Comparison of ENCODE assay signal across 8 cellular contexts in the genomic region with DNA sequence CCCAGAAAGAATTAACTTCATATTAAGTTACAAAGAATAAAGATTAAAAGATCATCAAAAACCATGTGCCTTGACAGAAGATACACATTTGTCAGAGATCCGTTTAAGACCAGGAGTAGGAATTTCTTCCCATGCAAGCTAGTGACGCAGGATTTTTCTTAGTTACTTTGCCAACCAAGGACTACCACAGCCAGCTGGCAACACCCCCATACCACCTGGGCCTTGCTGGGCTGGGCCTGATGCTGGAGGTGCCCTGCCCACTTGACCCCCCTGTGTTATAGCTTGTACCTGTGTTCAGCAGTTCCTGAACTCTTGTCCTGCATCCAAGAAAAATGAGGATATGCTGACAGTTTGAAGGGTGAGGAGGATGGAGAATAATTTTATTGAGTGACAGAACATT.
"Had no signal": no experiment of that assay in that cellular context is flagged by ENCODE, and none has a peak within 500 bp of the region (broad histone marks: within the 10 kb centered on the region; RNA-seq: fewer than 3 reads in every experiment).

No MANE protein-coding gene starts in this region.

- H3K27ac ChIP-seq: HL-60 had no signal

- H3K27ac Mint-ChIP-seq: GM23338, H9, IgD-negative memory B cell had no signal

- FAIRE-seq: H1, HepG2 had no signal

- H3K27me3 Mint-ChIP-seq: IgD-negative memory B cell had no signal

- H3K4me3 ChIP-seq: GM23338 had no signal

- ATAC-seq: GM23338, HepG2 had no signal

- H3K4me1 Mint-ChIP-seq: GM23338, IgD-negative memory B cell had no signal

- DNase-seq: H9, HCEC 1CT, KBM-7 had no signal

- H3K9me3 Mint-ChIP-seq: H9 had no signal

- H3K36me3 Mint-ChIP-seq: IgD-negative memory B cell had no signal

- H3K4me2 ChIP-seq: GM23338 had no signal

- H3K4me3 Mint-ChIP-seq: GM23338, H9, IgD-negative memory B cell had no signal

- H2AFZ ChIP-seq: GM23338 had no signal
